In the genomic region with DNA sequence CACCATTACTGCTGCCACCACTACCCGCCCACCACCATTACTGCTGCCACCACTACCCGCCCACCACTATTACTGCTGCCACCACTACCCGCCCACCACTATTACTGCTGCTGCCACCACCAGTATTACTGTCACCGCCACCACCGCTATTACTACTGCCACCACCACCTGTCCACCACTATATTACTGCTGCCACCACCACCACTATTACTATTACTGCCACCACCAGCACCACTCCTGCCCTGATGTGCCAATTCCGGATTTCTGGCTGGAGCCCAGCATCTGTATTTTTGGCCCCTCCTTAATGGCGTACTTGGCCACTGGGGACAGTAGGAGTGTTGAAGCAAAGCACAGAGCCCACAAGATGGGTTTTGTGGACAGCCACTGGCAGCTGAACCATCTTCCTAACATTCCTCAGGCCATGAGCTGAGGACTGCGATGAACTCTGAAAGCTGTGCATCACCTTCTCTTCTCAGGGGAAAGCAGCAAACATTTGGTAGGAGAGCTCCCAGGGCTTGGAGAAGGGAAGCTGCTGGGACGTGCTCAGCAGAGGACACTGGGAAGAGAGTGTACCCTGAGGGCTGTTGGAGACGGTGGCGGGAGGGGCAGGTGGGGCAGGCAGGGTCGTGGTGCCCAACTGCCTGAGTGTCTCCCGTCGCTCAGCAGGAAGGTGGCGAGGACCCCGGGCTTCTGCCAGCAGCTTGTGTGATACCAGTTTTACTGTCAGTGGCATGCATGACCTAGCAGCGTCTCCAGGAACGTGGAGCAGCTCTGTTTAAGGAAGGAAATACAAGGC, we compare ENCODE assay signal across 2 cellular contexts.
A peak's percentile ranks its signal among the peaks of the same experiment; 100 is the strongest.
TF ChIP-seq lines count a peak whose summit lies in the region.

No MANE protein-coding gene starts in this region.

TF ChIP-seq in HEK293, 187 proteins besides CTCF, POLR2A, EP300 and RAD21:
- TF ChIP-seq TSHZ1 (tag by site-specific recombination; IDR thresholded peaks at IDR 0.05; ENCODE audit: borderline replicate concordance) (no peak), ZNF530 (tag by site-specific recombination; IDR thresholded peaks at IDR 0.05; ENCODE audit: low read depth) (no peak), ZNF140 (tag by site-specific recombination; IDR thresholded peaks at IDR 0.05) (no peak), ZFHX2 (tag by site-specific recombination; conservative IDR thresholded peaks at IDR 0.05) (peak; percentile 56), ZNF623 (tag by site-specific recombination; IDR thresholded peaks at IDR 0.05) (no peak), ZSCAN23 (tag by site-specific recombination; IDR thresholded peaks at IDR 0.05) (no peak), ZNF112 (tag by site-specific recombination; IDR thresholded peaks at IDR 0.05) (no peak)
- TF ChIP-seq, protein P1, sequence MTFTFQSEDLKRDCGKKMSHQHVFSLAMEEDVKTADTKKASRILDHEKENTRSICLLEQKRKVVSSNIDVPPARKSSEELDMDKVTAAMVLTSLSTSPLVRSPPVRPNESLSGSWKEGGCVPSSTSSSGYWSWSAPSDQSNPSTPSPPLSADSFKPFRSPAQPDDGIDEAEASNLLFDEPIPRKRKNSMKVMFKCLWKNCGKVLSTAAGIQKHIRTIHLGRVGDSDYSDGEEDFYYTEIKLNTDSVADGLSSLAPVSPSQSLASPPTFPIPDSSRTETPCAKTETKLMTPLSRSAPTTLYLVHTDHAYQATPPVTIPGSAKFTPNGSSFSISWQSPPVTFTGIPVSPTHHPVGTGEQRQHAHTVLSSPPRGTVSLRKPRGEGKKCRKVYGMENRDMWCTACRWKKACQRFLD (tag by site-specific recombination; IDR thresholded peaks at IDR 0.05) = no peak

TF ChIP-seq in endothelial cell of umbilical vein, 7 proteins besides CTCF, POLR2A, EP300 and RAD21:
- TF ChIP-seq MYC (IDR thresholded peaks at IDR 0.05; ENCODE audit: low read depth, low read length) = no peak
- no peak for TF ChIP-seq EZH2 (IDR thresholded peaks at IDR 0.05; ENCODE audit: borderline replicate concordance, low read depth, low read length, severe bottlenecking)
- TF ChIP-seq POLR2AphosphoS5 (IDR thresholded peaks at IDR 0.05; ENCODE audit: insufficient read depth, low read depth, low read length) = no peak
- TF ChIP-seq JUN (IDR thresholded peaks at IDR 0.05; ENCODE audit: borderline replicate concordance, insufficient read depth, insufficient read length, low read depth) = no peak
- TF ChIP-seq FOS (IDR thresholded peaks at IDR 0.05; ENCODE audit: borderline replicate concordance, insufficient read depth, low read length) = no peak
- TF ChIP-seq MAX (IDR thresholded peaks at IDR 0.05; ENCODE audit: insufficient read depth, insufficient read length) = no peak
- TF ChIP-seq GATA2 (IDR thresholded peaks at IDR 0.05; ENCODE audit: insufficient read depth, insufficient read length, low read depth, low read length) = no peak
